ENCODE assay signal across 9 cellular contexts in genomic region chr5:172502969-172503368, GRCh38. TPM values are rescaled to one million over a fixed set of nuclear protein-coding genes. Genes with fewer than 3 reads are reported as not detected.
DNase-seq lines count a peak whose midpoint lies in the region; ATAC-seq and TF ChIP-seq lines count a peak whose summit lies in the region.
"Had no signal": no experiment of that assay in that cellular context is flagged by ENCODE, and none has a peak within 500 bp of the region (broad histone marks: within the 10 kb centered on the region; RNA-seq: fewer than 3 reads in every experiment).

No MANE protein-coding gene starts in this region.

- no peak overlapping the region for H3K4me3 Mint-ChIP-seq in neural progenitor cell

- H3K27me3 ChIP-seq in neural progenitor cell, result no peaks in the 10 kb centered on the region

- TF ChIP-seq EP300 in Ishikawa (IDR thresholded peaks at IDR 0.05; ENCODE audit: borderline replicate concordance), result no peak

- H3K27me3 Mint-ChIP-seq in neural progenitor cell (ENCODE audit: insufficient read depth, low read depth), result peaks cover 14% of the 10 kb centered on the region

- no peaks in the 10 kb centered on the region for H3K36me3 Mint-ChIP-seq in neural progenitor cell

- no peak overlapping the region for H2AFZ ChIP-seq in neural progenitor cell (replicated peaks)

- peaks cover 11% of the 10 kb centered on the region for H3K4me1 Mint-ChIP-seq in neural progenitor cell

- no peak overlapping the region for H3K9ac ChIP-seq in neural progenitor cell

- no peaks in the 10 kb centered on the region for H3K9me3 Mint-ChIP-seq in neural progenitor cell

- no peaks in the 10 kb centered on the region for H3K36me3 ChIP-seq in neural progenitor cell

- no peaks in the 10 kb centered on the region for H4K20me1 ChIP-seq in neural progenitor cell (ENCODE audit: low read depth)

- TF ChIP-seq RAD21 in Ishikawa (IDR thresholded peaks at IDR 0.05; ENCODE audit: low read depth), result no peak

- ATAC-seq in HG03442 (IDR thresholded peaks at IDR 0.05; ENCODE audit: unreplicated experiment), result no peak

- H3K27ac ChIP-seq in neural progenitor cell, result no peak overlapping the region

- DNase-seq in G401 (ENCODE audit: low spot score), result peak; percentile 3
- DNase-seq in activated CD8-positive, alpha-beta memory T cell treated with anti-CD3 and anti-CD28 coated beads, Interleukin-2, amount 50 U/mL, for 48 hours, result peak; percentile 25
- peak; percentile 37 for DNase-seq in neural progenitor cell (ENCODE audit: low spot score)
- DNase-seq in NCI-H1436 (lab: John Stamatoyannopoulos, UW), result no peak
- DNase-seq in kidney tubule cell (ENCODE audit: low spot score), result no peak
- DNase-seq: activated CD4-positive, CD25-positive, alpha-beta regulatory T cell; NCI-H2029 had no signal

- H3K4me2 ChIP-seq in neural progenitor cell, result no peak overlapping the region

- H3K9me3 ChIP-seq in neural progenitor cell (ENCODE audit: low read depth), result no peaks in the 10 kb centered on the region

- no peak overlapping the region for H3K4me3 ChIP-seq in neural progenitor cell

- H3K79me2 ChIP-seq in neural progenitor cell (ENCODE audit: low read depth), result no peaks in the 10 kb centered on the region

- TF ChIP-seq CTCF in neural progenitor cell (IDR thresholded peaks at IDR 0.05), result no peak

- in situ Hi-C loops in G401 (cut with HindIII; ENCODE audit: low sequenced_read_pairs), result no loop called here

- H3K4me1 ChIP-seq in neural progenitor cell, result peaks cover 4% of the 10 kb centered on the region

- H3F3A ChIP-seq in neural progenitor cell (ENCODE audit: low read depth), result no peaks in the 10 kb centered on the region

- peak overlapping the region; percentile 37 for H3K27ac Mint-ChIP-seq in neural progenitor cell

TF ChIP-seq in Ishikawa, 13 proteins besides CTCF, POLR2A, EP300 and RAD21:
- TF ChIP-seq YY1 (IDR thresholded peaks at IDR 0.05; ENCODE audit: low read depth) (no peak), CEBPB (IDR thresholded peaks at IDR 0.05) (no peak), USF1 (IDR thresholded peaks at IDR 0.05) (peak; percentile 95), CREB1 (IDR thresholded peaks at IDR 0.05; ENCODE audit: low read depth) (no peak), TEAD4 (IDR thresholded peaks at IDR 0.05) (no peak), ZBTB7A (IDR thresholded peaks at IDR 0.05; ENCODE audit: low read depth) (no peak), TCF12 (IDR thresholded peaks at IDR 0.05; ENCODE audit: low read depth) (no peak), EGR1 (IDR thresholded peaks at IDR 0.05) (no peak)

RNA-seq across cellular contexts. Expression of gene SH3PXD2B, which starts 48.6 kb away (rescaled TPM):
- total RNA-seq in G401 (2014; rRNA removed; shearing (Covaris generic)), result 6.2 and 17.7 TPM in 2 replicates
- total RNA-seq in neural progenitor cell (ENCODE audit: low replicate concordance), result 27.3 and 46.3 TPM in 2 replicates

Comparison
In these comparisons a context has a peak if more than half of its experiments do, and no peak if none do; other contexts are left out.
1. DNase-seq: peak in G401 (single experiment), activated CD8-positive, alpha-beta memory T cell treated with anti-CD3 and anti-CD28 coated beads, Interleukin-2, amount 50 U/mL, for 48 hours (single experiment) and neural progenitor cell (single experiment); none in NCI-H1436 (single experiment) and kidney tubule cell (single experiment).